Comparison of ENCODE assay signal across 20 cellular contexts in the genomic region with DNA sequence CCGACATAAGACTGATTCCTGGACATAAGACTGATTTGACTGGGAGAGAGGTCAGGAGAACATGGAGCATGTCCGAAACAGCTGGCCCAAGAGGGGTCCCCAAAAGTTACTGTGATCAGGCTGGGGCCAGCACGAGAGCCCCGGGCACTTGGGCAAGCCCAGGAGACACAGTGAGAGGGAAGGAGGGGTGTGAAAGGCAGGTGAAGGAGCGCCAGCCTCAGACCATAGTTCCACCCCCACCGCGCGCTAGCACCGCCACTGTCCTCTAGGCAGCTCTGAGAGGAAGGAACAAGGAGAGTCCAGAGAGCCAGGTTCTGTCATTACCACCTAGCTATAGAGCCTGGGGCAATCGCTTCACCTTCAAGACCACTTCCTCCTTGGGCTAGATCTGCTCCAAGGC.
DNase-seq lines count a peak whose midpoint lies in the region; ATAC-seq, FAIRE-seq and TF ChIP-seq lines count a peak whose summit lies in the region.
"Had no signal": no experiment of that assay in that cellular context is flagged by ENCODE, and none has a peak within 500 bp of the region (broad histone marks: within the 10 kb centered on the region; RNA-seq: fewer than 3 reads in every experiment).

No MANE protein-coding gene starts in this region.

- H3K9me3 ChIP-seq in endothelial cell of umbilical vein (replicated peaks; ENCODE audit: control insufficient read depth, insufficient read depth, low read length) (no peaks in the 10 kb centered on the region), parathyroid adenoma (ENCODE audit: control insufficient read depth, low read length) (no peaks in the 10 kb centered on the region), upper lobe of right lung (no peaks in the 10 kb centered on the region)
- H3K9me3 ChIP-seq: neutrophil had no signal

- CTCF ChIA-PET in endothelial cell of umbilical vein (lab: Charles Lee): interaction anchor here (0.9 to 3.4 kb wide), 12 partner anchors 12 to 693 kb away, joined by 3 to 25 read pairs (median 4); partner anchors contain the start of genes CCDC148 and PKP4

- H3K27me3 ChIP-seq in endothelial cell of umbilical vein (ENCODE audit: control insufficient read depth in 2 of 2, insufficient read depth in 2 of 2, low read length in 2 of 2) (no peaks in the 10 kb centered on the region), parathyroid adenoma (ENCODE audit: control insufficient read depth, insufficient read depth, low read length) (no peaks in the 10 kb centered on the region), upper lobe of right lung (no peaks in the 10 kb centered on the region)
- H3K27me3 ChIP-seq: foreskin keratinocyte, neutrophil had no signal

- BruUV-seq in endothelial cell of umbilical vein (replicated peaks; lab: Mats Ljungman, UMichigan): no TSS peak

- H3K9ac ChIP-seq in endothelial cell of umbilical vein (replicated peaks; ENCODE audit: extremely low read depth, insufficient read depth, low read length): no peak overlapping the region
- H3K9ac ChIP-seq in parathyroid adenoma: no peak overlapping the region

- no peak for TF ChIP-seq CTCF in endothelial cell of umbilical vein (IDR thresholded peaks at IDR 0.05; ENCODE audit: extremely low read depth in 1 of 2, insufficient read depth in 1 of 2, low read depth in 1 of 2, low read length in 2 of 2)
- TF ChIP-seq CTCF in parathyroid adenoma (IDR thresholded peaks at IDR 0.05): no peak
- no peak for TF ChIP-seq CTCF in upper lobe of right lung (IDR thresholded peaks at IDR 0.05)

- no peak overlapping the region for H2AFZ ChIP-seq in endothelial cell of umbilical vein (ENCODE audit: low read depth, low read length)
- no peak overlapping the region for H2AFZ ChIP-seq in parathyroid adenoma

- TF ChIP-seq POLR2A in endothelial cell of umbilical vein (IDR thresholded peaks at IDR 0.05; ENCODE audit: low read depth, low read length): no peak

- no peaks in the 10 kb centered on the region for H3K36me3 ChIP-seq in endothelial cell of umbilical vein (ENCODE audit: control insufficient read depth in 2 of 2, extremely low read depth in 1 of 2, insufficient read depth in 2 of 2, low read length in 2 of 2)
- H3K36me3 ChIP-seq in parathyroid adenoma (ENCODE audit: control insufficient read depth, insufficient read depth, low read length): no peaks in the 10 kb centered on the region
- no peaks in the 10 kb centered on the region for H3K36me3 ChIP-seq in upper lobe of right lung
- H3K36me3 ChIP-seq: neutrophil, tibial nerve had no signal

- intact Hi-C loops in endothelial cell of umbilical vein (cut with micrococcal nuclease) (loop anchor here (1.0 to 5.0 kb wide), 7 partner anchors 28 to 503 kb away; no protein-coding TSS in a partner anchor), upper lobe of right lung (cut with DNase I) (no loop called here)

- H3K4me1 ChIP-seq in endothelial cell of umbilical vein (ENCODE audit: control insufficient read depth, extremely low read depth, insufficient read depth, low read length) (peaks cover 38% of the 10 kb centered on the region), parathyroid adenoma (no peaks in the 10 kb centered on the region), upper lobe of right lung (no peaks in the 10 kb centered on the region)
- H3K4me1 ChIP-seq: foreskin keratinocyte had no signal

- no peak overlapping the region for H3K4me3 ChIP-seq in endothelial cell of umbilical vein (replicated peaks in 1 of 3; ENCODE audit: insufficient read depth in 1 of 3, low read depth in 1 of 3, low read length in 3 of 3)
- H3K4me3 ChIP-seq in parathyroid adenoma (ENCODE audit: low read depth, low read length): no peak overlapping the region
- no peak overlapping the region for H3K4me3 ChIP-seq in upper lobe of right lung
- H3K4me3 ChIP-seq: tibial nerve had no signal

- FAIRE-seq in endothelial cell of umbilical vein (lab: Jason Lieb, UNC): no peak

- no peak for ATAC-seq in upper lobe of right lung
- no peak for ATAC-seq in GM21723 (IDR thresholded peaks at IDR 0.05; ENCODE audit: unreplicated experiment)
- ATAC-seq: activated CD4-positive, alpha-beta T cell treated with anti-CD3 and anti-CD28 coated beads for 36 hours; activated naive CD8-positive, alpha-beta T cell treated with anti-CD3 and anti-CD28 coated beads, Interleukin-2, amount 50 U/mL, for 24 hours; activated T-helper 17 cell treated with anti-CD3 and anti-CD28 coated beads, Interleukin-2, amount 50 U/mL, for 72 hours; foreskin keratinocyte; stimulated activated memory B cell treated with anti-CD40 and anti-IgM and Interleukin-4, amounts not matched to agents 10 μg/mL and 1 μg/mL and 100 μg/mL, for 72 hours had no signal

- H3K27ac ChIP-seq in endothelial cell of umbilical vein (ENCODE audit: insufficient read depth, low read depth, low read length) (peak overlapping the region; percentile 76), parathyroid adenoma (peak overlapping the region; percentile 65), upper lobe of right lung (peak overlapping the region; percentile 42)
- H3K27ac ChIP-seq: foreskin keratinocyte, neutrophil had no signal

- dilution Hi-C loops in endothelial cell of umbilical vein (cut with MboI; ENCODE audit: extremely low pct_ligation_motif_present, low sequenced_read_pairs): no loop called here

- H3K4me2 ChIP-seq in endothelial cell of umbilical vein (ENCODE audit: insufficient read depth, low read length) (peak overlapping the region; percentile 26), parathyroid adenoma (ENCODE audit: low read length) (no peak overlapping the region)

- POLR2A ChIA-PET in endothelial cell of umbilical vein (lab: Charles Lee): interaction anchor here (1.0 kb wide), 1 partner anchor 49 kb away, joined by 4 read pairs; no protein-coding TSS in a partner anchor

- H3K79me2 ChIP-seq in endothelial cell of umbilical vein (ENCODE audit: control insufficient read depth, insufficient read depth, low read length): no peaks in the 10 kb centered on the region
- no peaks in the 10 kb centered on the region for H3K79me2 ChIP-seq in parathyroid adenoma

- DNase-seq in endothelial cell of umbilical vein (ENCODE audit: low read depth, low spot score) (no peak), iPS-NIHi7 (ENCODE audit: extremely low spot score) (peak; percentile 22), upper lobe of right lung (no peak), RKO (ENCODE audit: low spot score) (no peak)
- no peak for DNase-seq in activated CD8-positive, alpha-beta memory T cell treated with anti-CD3 and anti-CD28 coated beads, Interleukin-2, amount 50 U/mL, for 48 hours
- DNase-seq: activated CD4-positive, alpha-beta T cell treated with anti-CD3 and anti-CD28 coated beads for 36 hours; activated naive CD8-positive, alpha-beta T cell treated with anti-CD3 and anti-CD28 coated beads, Interleukin-2, amount 50 U/mL, for 24 hours; CD4-positive, alpha-beta memory T cell; DMS153; foreskin keratinocyte; NCI-H146; NCI-H2171; NCI-H524 treated with DMSO at 0.1 percent for 48 hours; SW 1271 had no signal

- H4K20me1 ChIP-seq in endothelial cell of umbilical vein (replicated peaks; ENCODE audit: control insufficient read depth, extremely low read depth, insufficient read depth, low read length): no peaks in the 10 kb centered on the region

- no peaks in the 10 kb centered on the region for H3K9me1 ChIP-seq in endothelial cell of umbilical vein (replicated peaks; ENCODE audit: control insufficient read depth, extremely low read depth, insufficient read depth, low read length)

TF ChIP-seq in endothelial cell of umbilical vein, 7 proteins besides CTCF, POLR2A, EP300 and RAD21:
- TF ChIP-seq JUN (IDR thresholded peaks at IDR 0.05; ENCODE audit: borderline replicate concordance, insufficient read depth, insufficient read length, low read depth) (no peak), EZH2 (IDR thresholded peaks at IDR 0.05; ENCODE audit: borderline replicate concordance, low read depth, low read length, severe bottlenecking) (no peak), GATA2 (IDR thresholded peaks at IDR 0.05; ENCODE audit: insufficient read depth, insufficient read length, low read depth, low read length) (no peak), POLR2AphosphoS5 (IDR thresholded peaks at IDR 0.05; ENCODE audit: insufficient read depth, low read depth, low read length) (no peak), FOS (IDR thresholded peaks at IDR 0.05; ENCODE audit: borderline replicate concordance, insufficient read depth, low read length) (no peak), MYC (IDR thresholded peaks at IDR 0.05; ENCODE audit: low read depth, low read length) (no peak)
- TF ChIP-seq, protein P1, sequence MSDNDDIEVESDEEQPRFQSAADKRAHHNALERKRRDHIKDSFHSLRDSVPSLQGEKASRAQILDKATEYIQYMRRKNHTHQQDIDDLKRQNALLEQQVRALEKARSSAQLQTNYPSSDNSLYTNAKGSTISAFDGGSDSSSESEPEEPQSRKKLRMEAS (IDR thresholded peaks at IDR 0.05; ENCODE audit: insufficient read depth, insufficient read length): no peak
